16 cellular contexts compared by ENCODE assay signal in genomic region chr9:114413909-114414308, GRCh38. TPM values are rescaled to one million over a fixed set of nuclear protein-coding genes. Genes with fewer than 3 reads are reported as not detected.
DNase-seq lines count a peak whose midpoint lies in the region; ATAC-seq and TF ChIP-seq lines count a peak whose summit lies in the region.
"Had no signal": no experiment of that assay in that cellular context is flagged by ENCODE, and none has a peak within 500 bp of the region (broad histone marks: within the 10 kb centered on the region; RNA-seq: fewer than 3 reads in every experiment).

No MANE protein-coding gene starts in this region.

- ATAC-seq in omental fat pad (ENCODE audit: low FRiP score) (no peak), HG03039 (IDR thresholded peaks at IDR 0.05; ENCODE audit: unreplicated experiment) (no peak)
- ATAC-seq: natural killer cell treated with Interleukin-12 subunit alpha and Interleukin-12 subunit beta and Interleukin-15 and Interleukin-18, amount 100 ng/mL, for 72 hours had no signal

- DNase-seq in CD1c-positive myeloid dendritic cell (ENCODE audit: extremely low spot score), result peak; percentile 76
- peak; percentile 67 for DNase-seq in NCI-H69 (lab: John Stamatoyannopoulos, UW)
- DNase-seq in endodermal cell, result no peak
- DNase-seq in omental fat pad (ENCODE audit: low spot score), result no peak
- DNase-seq in MM.1S, result no peak
- DNase-seq in cardiac septum (ENCODE audit: low spot score), result no peak
- DNase-seq: activated CD4-positive, alpha-beta T cell treated with anti-CD3 and anti-CD28 coated beads, Interleukin-2, amount 10 ng/mL, durations not matched to agents 24 days and 14 days; activated naive CD4-positive, alpha-beta T cell; AML-193; kidney glomerular epithelial cell; NCI-H226; PC-9; T-helper 1 cell had no signal

- H3K9me3 Mint-ChIP-seq in endodermal cell, result no peaks in the 10 kb centered on the region
- H3K9me3 Mint-ChIP-seq: activated CD4-positive, alpha-beta T cell treated with anti-CD3 and anti-CD28 coated beads, Interleukin-2, amount 10 ng/mL, durations not matched to agents 24 days and 14 days; natural killer cell treated with Interleukin-12 subunit alpha and Interleukin-12 subunit beta and Interleukin-15 and Interleukin-18, amount 100 ng/mL, for 72 hours had no signal

- no peaks in the 10 kb centered on the region for H4K20me1 ChIP-seq in MM.1S (ENCODE audit: insufficient read depth, low read length)

- H3K27ac ChIP-seq in endodermal cell (ENCODE audit: low read depth, low read length), result peak overlapping the region; percentile 26
- H3K27ac ChIP-seq in rectal smooth muscle tissue (ENCODE audit: low read depth, low read length), result peak overlapping the region; percentile 24
- no peak overlapping the region for H3K27ac ChIP-seq in MM.1S (ENCODE audit: low read length)
- H3K27ac ChIP-seq: PC-9 had no signal

- peaks cover 3% of the 10 kb centered on the region for H3K4me1 ChIP-seq in endodermal cell (ENCODE audit: control insufficient read depth, insufficient read depth, low read length)
- peaks cover 10% of the 10 kb centered on the region for H3K4me1 ChIP-seq in rectal smooth muscle tissue (ENCODE audit: control insufficient read depth, insufficient read depth, low read length)
- H3K4me1 ChIP-seq in MM.1S (ENCODE audit: low read length), result no peaks in the 10 kb centered on the region

- intact Hi-C loops in cardiac septum (cut with DNase I), result no loop called here

- H3K9ac ChIP-seq in endodermal cell (ENCODE audit: extremely low read depth, low read length, poor library complexity, severe bottlenecking) (no peak overlapping the region), rectal smooth muscle tissue (ENCODE audit: low read length) (no peak overlapping the region), MM.1S (ENCODE audit: low read length) (no peak overlapping the region)

- H3K27ac Mint-ChIP-seq in endodermal cell, result no peak overlapping the region
- H3K27ac Mint-ChIP-seq: activated CD4-positive, alpha-beta T cell treated with anti-CD3 and anti-CD28 coated beads, Interleukin-2, amount 10 ng/mL, durations not matched to agents 24 days and 14 days; natural killer cell treated with Interleukin-12 subunit alpha and Interleukin-12 subunit beta and Interleukin-15 and Interleukin-18, amount 100 ng/mL, for 72 hours had no signal

- H3K4me1 Mint-ChIP-seq in endodermal cell, result peaks cover 21% of the 10 kb centered on the region

- H3K27me3 ChIP-seq in endodermal cell (ENCODE audit: control insufficient read depth, insufficient read depth, low read length, poor library complexity, severe bottlenecking) (no peaks in the 10 kb centered on the region), rectal smooth muscle tissue (ENCODE audit: control insufficient read depth, insufficient read depth, low read length) (no peaks in the 10 kb centered on the region), MM.1S (replicated peaks; ENCODE audit: insufficient read depth, low read length) (no peaks in the 10 kb centered on the region)

- 63 to 71% methylated on average over 3 to 5 of the region's 5 CpGs for WGBS in endodermal cell (ENCODE audit: insufficient coverage in 1 of 2, insufficient read length in 1 of 2), 2 experiments

- H3K4me2 ChIP-seq in MM.1S (ENCODE audit: low read depth, low read length), result no peak overlapping the region
- H3K4me2 ChIP-seq: PC-9 had no signal

- TF ChIP-seq CTCF in endodermal cell (conservative IDR thresholded peaks at IDR 0.05) (no peak), omental fat pad (IDR thresholded peaks at IDR 0.05) (no peak), MM.1S (IDR thresholded peaks at IDR 0.05; ENCODE audit: low read length) (no peak)

- H3K9me3 ChIP-seq in endodermal cell (ENCODE audit: control insufficient read depth, low read length) (no peaks in the 10 kb centered on the region), MM.1S (replicated peaks; ENCODE audit: insufficient read depth, low read length) (no peaks in the 10 kb centered on the region)

- no peaks in the 10 kb centered on the region for H3F3A ChIP-seq in MM.1S (ENCODE audit: insufficient read depth, low read length)

- no peaks in the 10 kb centered on the region for H3K27me3 Mint-ChIP-seq in endodermal cell (ENCODE audit: insufficient read depth)
- H3K27me3 Mint-ChIP-seq: activated CD4-positive, alpha-beta T cell treated with anti-CD3 and anti-CD28 coated beads, Interleukin-2, amount 10 ng/mL, durations not matched to agents 24 days and 14 days; natural killer cell treated with Interleukin-12 subunit alpha and Interleukin-12 subunit beta and Interleukin-15 and Interleukin-18, amount 100 ng/mL, for 72 hours had no signal

- H3K9me2 ChIP-seq in MM.1S (replicated peaks; ENCODE audit: insufficient read depth, low read length), result no peaks in the 10 kb centered on the region

- H3K79me2 ChIP-seq in MM.1S (ENCODE audit: low read length), result no peaks in the 10 kb centered on the region

- no peak overlapping the region for H3K4me3 Mint-ChIP-seq in endodermal cell
- H3K4me3 Mint-ChIP-seq: activated CD4-positive, alpha-beta T cell treated with anti-CD3 and anti-CD28 coated beads, Interleukin-2, amount 10 ng/mL, durations not matched to agents 24 days and 14 days; natural killer cell treated with Interleukin-12 subunit alpha and Interleukin-12 subunit beta and Interleukin-15 and Interleukin-18, amount 100 ng/mL, for 72 hours had no signal

- H3K36me3 Mint-ChIP-seq in endodermal cell (ENCODE audit: low read depth), result no peaks in the 10 kb centered on the region
- H3K36me3 Mint-ChIP-seq: natural killer cell treated with Interleukin-12 subunit alpha and Interleukin-12 subunit beta and Interleukin-15 and Interleukin-18, amount 100 ng/mL, for 72 hours had no signal

- H3K36me3 ChIP-seq in endodermal cell (ENCODE audit: control insufficient read depth, insufficient read depth, low read length) (no peaks in the 10 kb centered on the region), rectal smooth muscle tissue (ENCODE audit: control insufficient read depth, insufficient read depth, low read length) (no peaks in the 10 kb centered on the region), MM.1S (replicated peaks; ENCODE audit: insufficient read depth, low read length) (no peaks in the 10 kb centered on the region)

- no peak overlapping the region for H2AFZ ChIP-seq in MM.1S (ENCODE audit: low read length)
- H2AFZ ChIP-seq: PC-9 had no signal

- H3K4me3 ChIP-seq in endodermal cell (ENCODE audit: low read length) (no peak overlapping the region), rectal smooth muscle tissue (ENCODE audit: low read length) (no peak overlapping the region), MM.1S (ENCODE audit: low read length) (no peak overlapping the region)
- H3K4me3 ChIP-seq: PC-9 had no signal

RNA-seq across cellular contexts. Expression of gene AKNA, which starts 26.1 kb away (rescaled TPM):
- total RNA-seq in endodermal cell, result 10 to 100 TPM; 12.2 to 15.4 TPM
- polyA plus RNA-seq in endodermal cell (2013, experiment 1 of 2), result 16.6 TPM
- polyA plus RNA-seq in endodermal cell (2013, experiment 2 of 2), result 16.2 TPM
- total RNA-seq in omental fat pad, result 10 to 100 TPM; 22.6 to 86.1 (median 71.5) TPM
- 4.5 TPM for total RNA-seq in cardiac septum

Comparison
In these comparisons a context has a peak if more than half of its experiments do, and no peak if none do; other contexts are left out.
1. DNase-seq: peak in CD1c-positive myeloid dendritic cell (single experiment) and NCI-H69 (single experiment); none in endodermal cell (single experiment), omental fat pad (single experiment), MM.1S (single experiment) and cardiac septum (single experiment).